15 cellular contexts compared by ENCODE assay signal in genomic region chr16:55003916-55004315, GRCh38.
A peak's percentile ranks its signal among the peaks of the same experiment; 100 is the strongest.
DNase-seq lines count a peak whose midpoint lies in the region; TF ChIP-seq lines count a peak whose summit lies in the region.
"Had no signal": no experiment of that assay in that cellular context is flagged by ENCODE, and none has a peak within 500 bp of the region (broad histone marks: within the 10 kb centered on the region; RNA-seq: fewer than 3 reads in every experiment).

No MANE protein-coding gene starts in this region.

- peaks cover 5% of the 10 kb centered on the region for H3K4me1 Mint-ChIP-seq in neural crest cell
- H3K4me1 Mint-ChIP-seq: GM23338 had no signal

- no peak for TF ChIP-seq CTCF in neural crest cell (conservative IDR thresholded peaks at IDR 0.05)
- TF ChIP-seq CTCF in RWPE1 (conservative IDR thresholded peaks at IDR 0.05; ENCODE audit: low read depth), result no peak

- POLR2A ChIA-PET in RWPE1 (lab: Yijun Ruan, JAX; ENCODE audit: low non-redundant PET), result no interaction called here

- no peak overlapping the region for H3K4me3 Mint-ChIP-seq in neural crest cell
- H3K4me3 Mint-ChIP-seq: CD4-positive, alpha-beta T cell; GM23338 had no signal

- H3K27me3 Mint-ChIP-seq in neural crest cell (ENCODE audit: low read depth), result peaks cover under 1% of the 10 kb centered on the region

- H3K27ac ChIP-seq in RWPE1, result no peak overlapping the region
- H3K27ac ChIP-seq: C4-2B had no signal

- H3K9me3 Mint-ChIP-seq in neural crest cell, result no peaks in the 10 kb centered on the region
- H3K9me3 Mint-ChIP-seq: CD4-positive, alpha-beta T cell; GM23338 had no signal

- H3K27ac Mint-ChIP-seq in neural crest cell (ENCODE audit: unreplicated experiment), result peak overlapping the region; percentile 35
- H3K27ac Mint-ChIP-seq: CD4-positive, alpha-beta T cell; GM23338 had no signal

- no peaks in the 10 kb centered on the region for H3K36me3 Mint-ChIP-seq in neural crest cell (ENCODE audit: low read depth)

- in situ Hi-C loops in G401 (cut with HindIII; ENCODE audit: low sequenced_read_pairs), result no loop called here

- DNase-seq in Ammon's horn (ENCODE audit: low spot score), result peak; percentile 12
- peak; percentile 2 for DNase-seq in G401 (ENCODE audit: low spot score)
- peak; percentile 51 for DNase-seq in globus pallidus (ENCODE audit: low spot score)
- no peak for DNase-seq in neural crest cell (ENCODE audit: low read depth, low spot score)
- no peak for DNase-seq in KG1 (lab: John Stamatoyannopoulos, UW)
- no peak for DNase-seq in activated CD8-positive, alpha-beta memory T cell treated with anti-CD3 and anti-CD28 coated beads for 24 hours
- no peak for DNase-seq in RWPE1 (ENCODE audit: low spot score)
- DNase-seq in NCI-H526 treated with DMSO at 0.1 percent for 48 hours (lab: John Stamatoyannopoulos, UW), result no peak
- DNase-seq: ACHN; Caco-2; CD4-positive, alpha-beta T cell; GDM1; HCEC 1CT had no signal

- CTCF ChIA-PET in RWPE1 (lab: Yijun Ruan, JAX), result interaction anchor here (0.7 kb wide), 1 partner anchor 198 kb away, joined by 3 read pairs; no protein-coding TSS in a partner anchor

Comparison
In these comparisons a context has a peak if more than half of its experiments do, and no peak if none do; other contexts are left out.
1. DNase-seq: peak in Ammon's horn (single experiment), G401 (single experiment) and globus pallidus (single experiment); none in neural crest cell (single experiment), KG1 (single experiment), activated CD8-positive, alpha-beta memory T cell treated with anti-CD3 and anti-CD28 coated beads for 24 hours (single experiment), RWPE1 (single experiment) and NCI-H526 treated with DMSO at 0.1 percent for 48 hours (single experiment).